10 cellular contexts compared by ENCODE assay signal in the genomic region with DNA sequence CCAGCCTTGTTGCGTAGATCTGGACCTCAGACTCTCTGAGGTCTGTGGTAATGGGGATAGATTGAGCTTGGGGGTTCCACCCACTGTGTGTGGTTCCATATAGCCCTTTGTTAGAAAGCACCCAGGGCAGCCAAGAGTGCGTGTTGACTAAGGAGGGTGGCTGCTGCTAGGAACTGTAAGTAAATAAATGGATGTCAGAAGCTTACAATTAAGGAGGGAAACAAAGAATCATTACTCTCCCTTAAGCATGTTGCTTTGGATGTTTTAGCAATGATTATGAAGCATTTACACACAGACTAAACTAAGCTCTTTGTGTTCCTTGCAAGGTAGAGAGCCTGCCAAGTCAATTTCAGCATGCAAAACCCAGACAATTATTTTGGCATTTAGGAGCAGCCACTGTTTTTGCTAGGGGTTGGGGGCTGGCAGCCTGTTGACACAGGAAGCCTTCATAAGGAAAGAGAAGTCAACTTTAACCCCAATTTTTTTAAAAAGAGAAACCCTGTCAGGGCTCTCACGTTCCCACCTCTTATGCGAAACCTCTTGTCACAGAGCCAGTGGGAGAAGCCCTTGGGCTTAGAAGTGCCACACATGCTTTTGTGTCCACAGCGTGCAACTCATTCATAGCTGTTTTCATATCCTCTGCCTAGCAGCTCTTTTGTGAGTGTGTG.
DNase-seq lines count a peak whose midpoint lies in the region; ATAC-seq and TF ChIP-seq lines count a peak whose summit lies in the region.
"Had no signal": no experiment of that assay in that cellular context is flagged by ENCODE, and none has a peak within 500 bp of the region (broad histone marks: within the 10 kb centered on the region; RNA-seq: fewer than 3 reads in every experiment).

No MANE protein-coding gene starts in this region.

- in situ Hi-C loops in mammary epithelial cell (cut with MboI; ENCODE audit: low sequenced_read_pairs in 2 of 2) = no loop called here
- in situ Hi-C loops in astrocyte of the spinal cord (cut with HindIII; ENCODE audit: low sequenced_read_pairs) = no loop called here

- WGBS in mammary epithelial cell (ENCODE audit: low coverage, missing lambda C conversion rate) = 29% methylated on average over 5 of the region's 5 CpGs

- no peaks in the 10 kb centered on the region for H4K20me1 ChIP-seq in mammary epithelial cell (ENCODE audit: insufficient read depth, low read length)
- H4K20me1 ChIP-seq in PC-3 (ENCODE audit: low read length) = no peaks in the 10 kb centered on the region

- POLR2A ChIA-PET in PC-3 (lab: Charles Lee; ENCODE audit: unreplicated experiment) = no interaction called here

- no peak for ATAC-seq in PC-3
- ATAC-seq: activated naive CD4-positive, alpha-beta T cell treated with anti-CD3 and anti-CD28 coated beads, Interleukin-2, amount 50 U/mL, for 72 hours had no signal

- BruUV-seq in mammary epithelial cell (replicated peaks; lab: Mats Ljungman, UMichigan) (no TSS peak), PC-3 (replicated peaks; lab: Mats Ljungman, UMichigan) (no TSS peak)

- H3K27ac ChIP-seq in breast epithelium (peak overlapping the region; percentile 63 to 70), mammary epithelial cell (ENCODE audit: insufficient read depth, low read depth, low read length) (no peak overlapping the region), mucosa of rectum (ENCODE audit: low read depth in 2 of 2, low read length in 2 of 2) (peak overlapping the region; percentile 51 to 61), uterus (peak overlapping the region; percentile 58 to 62), PC-3 (ENCODE audit: low read length) (no peak overlapping the region)

- peak overlapping the region in 1 of 3 donors; percentile 19 for H3K4me3 ChIP-seq in breast epithelium
- no peak overlapping the region for H3K4me3 ChIP-seq in mammary epithelial cell (replicated peaks in 1 of 3; ENCODE audit: insufficient read depth in 1 of 3, low read depth in 2 of 3, low read length in 3 of 3)
- no peak overlapping the region for H3K4me3 ChIP-seq in astrocyte of the spinal cord (ENCODE audit: low read depth, low read length)
- peak overlapping the region in 1 of 2 donors; percentile 13 for H3K4me3 ChIP-seq in mucosa of rectum (ENCODE audit: low read length in 2 of 2)
- no peak overlapping the region for H3K4me3 ChIP-seq in uterus
- no peak overlapping the region for H3K4me3 ChIP-seq in PC-3 (ENCODE audit: low read length)

- no peaks in the 10 kb centered on the region for H3K27me3 ChIP-seq in breast epithelium
- H3K27me3 ChIP-seq in mammary epithelial cell (ENCODE audit: insufficient read depth, low read length) = no peaks in the 10 kb centered on the region
- no peaks in the 10 kb centered on the region for H3K27me3 ChIP-seq in mucosa of rectum (ENCODE audit: control insufficient read depth in 2 of 2, insufficient read depth in 2 of 2, low read length in 2 of 2)
- no peaks in the 10 kb centered on the region for H3K27me3 ChIP-seq in uterus
- H3K27me3 ChIP-seq in PC-3 (ENCODE audit: low read length) = no peaks in the 10 kb centered on the region

- H3K4me2 ChIP-seq in mammary epithelial cell (ENCODE audit: insufficient read depth, low read depth, low read length) (no peak overlapping the region), PC-3 (ENCODE audit: low read length) (no peak overlapping the region)

- no peaks in the 10 kb centered on the region for H3K36me3 ChIP-seq in breast epithelium
- H3K36me3 ChIP-seq in mammary epithelial cell (ENCODE audit: insufficient read depth, low read length) = no peaks in the 10 kb centered on the region
- no peaks in the 10 kb centered on the region for H3K36me3 ChIP-seq in mucosa of rectum (ENCODE audit: control insufficient read depth in 2 of 2, insufficient read depth in 2 of 2, low read length in 2 of 2)
- no peaks in the 10 kb centered on the region for H3K36me3 ChIP-seq in uterus
- no peaks in the 10 kb centered on the region for H3K36me3 ChIP-seq in PC-3 (ENCODE audit: low read depth, low read length)

- H2AFZ ChIP-seq in mammary epithelial cell (ENCODE audit: low read depth, low read length) (no peak overlapping the region), PC-3 (ENCODE audit: low read length) (no peak overlapping the region)

- TF ChIP-seq POLR2A in breast epithelium (IDR thresholded peaks at IDR 0.05) (no peak), uterus (IDR thresholded peaks at IDR 0.05) (no peak)

- H3K79me2 ChIP-seq in mammary epithelial cell (ENCODE audit: insufficient read depth, low read length) = no peaks in the 10 kb centered on the region
- H3K79me2 ChIP-seq in PC-3 (ENCODE audit: low read length) = 0 out of 2 replicates have a peak, but pooled peaks cover 4% of the 10 kb centered on the region

- CTCF ChIA-PET in mammary epithelial cell (lab: Charles Lee; ENCODE audit: low non-redundant PET) = no interaction called here
- CTCF ChIA-PET in PC-3 (lab: Charles Lee) = no interaction called here

- H3K9me3 ChIP-seq in breast epithelium = no peaks in the 10 kb centered on the region
- no peaks in the 10 kb centered on the region for H3K9me3 ChIP-seq in mammary epithelial cell (replicated peaks; ENCODE audit: insufficient read depth, low read length)
- no peaks in the 10 kb centered on the region for H3K9me3 ChIP-seq in mucosa of rectum (ENCODE audit: control insufficient read depth in 2 of 2, low read length in 2 of 2)
- no peaks in the 10 kb centered on the region for H3K9me3 ChIP-seq in uterus
- H3K9me3 ChIP-seq in PC-3 (ENCODE audit: low read length) = no peaks in the 10 kb centered on the region

- H3K4me1 ChIP-seq in breast epithelium (no peaks in the 10 kb centered on the region), mammary epithelial cell (ENCODE audit: insufficient read depth, low read length) (no peaks in the 10 kb centered on the region), mucosa of rectum (ENCODE audit: control insufficient read depth in 2 of 2, insufficient read depth in 2 of 2, low read length in 2 of 2) (peaks cover 4 to 15% of the 10 kb centered on the region in 2 donors), uterus (peaks cover 0 to 15% of the 10 kb centered on the region in 2 donors), PC-3 (ENCODE audit: insufficient read depth, low read length) (peaks cover 27% of the 10 kb centered on the region)

- H3F3A ChIP-seq in PC-3 (ENCODE audit: low read length, unreplicated experiment) = no peaks in the 10 kb centered on the region

- intact Hi-C loops in breast epithelium (cut with DNase I; ENCODE audit: low total_unique reads) = no loop called here
- intact Hi-C loops in mammary epithelial cell (cut with micrococcal nuclease) = no loop called here
- intact Hi-C loops in uterus (cut with DNase I; ENCODE audit: low total_unique reads) = no loop called here
- intact Hi-C loops in PC-3 (cut with micrococcal nuclease) = no loop called here

- dilution Hi-C loops in mammary epithelial cell (cut with HindIII; ENCODE audit: low sequenced_read_pairs) = no loop called here

- no peaks in the 10 kb centered on the region for H3K9me2 ChIP-seq in PC-3 (replicated peaks; ENCODE audit: low read length)

- H3K9ac ChIP-seq in mammary epithelial cell (ENCODE audit: insufficient read depth, low read length) = no peak overlapping the region
- no peak overlapping the region for H3K9ac ChIP-seq in mucosa of rectum (ENCODE audit: low read depth in 1 of 2, low read length in 2 of 2)
- H3K9ac ChIP-seq in PC-3 (ENCODE audit: low read length) = no peak overlapping the region

- TF ChIP-seq CTCF in breast epithelium (IDR thresholded peaks at IDR 0.05) = no peak
- no peak for TF ChIP-seq CTCF in mammary epithelial cell (conservative IDR thresholded peaks at IDR 0.05 in 1 of 2, IDR thresholded peaks at IDR 0.05 in 1 of 2; ENCODE audit: extremely low read depth in 1 of 2, insufficient read depth in 1 of 2, low read depth in 1 of 2, low read length in 2 of 2)
- TF ChIP-seq CTCF in astrocyte of the spinal cord (IDR thresholded peaks at IDR 0.05; ENCODE audit: low read depth, low read length) = no peak
- TF ChIP-seq CTCF in uterus (IDR thresholded peaks at IDR 0.05) = no peak
- no peak for TF ChIP-seq CTCF in PC-3 (conservative IDR thresholded peaks at IDR 0.05; ENCODE audit: low read depth, low read length)

- DNase-seq in breast epithelium (ENCODE audit: low spot score in 2 of 2) (peak in 1 of 2 donors; percentile 44), mammary epithelial cell (no peak), astrocyte of the spinal cord (ENCODE audit: low read depth, low spot score) (peak; percentile 65), uterus (no peak), DMS 273 (lab: John Stamatoyannopoulos, UW; ENCODE audit: unreplicated experiment) (no peak), HPDE6-E6E7 (ENCODE audit: extremely low spot score) (no peak), PC-3 (no peak)
- DNase-seq: activated CD4-positive, CD25-positive, alpha-beta regulatory T cell treated with anti-CD3 and anti-CD28 coated beads, Interleukin-2, amount 50 U/mL, for 72 hours had no signal

Comparison
In these comparisons a context has a peak if more than half of its experiments do, and no peak if none do; other contexts are left out.
1. H3K27ac ChIP-seq: peak in breast epithelium (2 of 2), mucosa of rectum (2 of 2) and uterus (2 of 2); none in mammary epithelial cell (single experiment) and PC-3 (single experiment).